8 cellular contexts compared by ENCODE assay signal in the genomic region with DNA sequence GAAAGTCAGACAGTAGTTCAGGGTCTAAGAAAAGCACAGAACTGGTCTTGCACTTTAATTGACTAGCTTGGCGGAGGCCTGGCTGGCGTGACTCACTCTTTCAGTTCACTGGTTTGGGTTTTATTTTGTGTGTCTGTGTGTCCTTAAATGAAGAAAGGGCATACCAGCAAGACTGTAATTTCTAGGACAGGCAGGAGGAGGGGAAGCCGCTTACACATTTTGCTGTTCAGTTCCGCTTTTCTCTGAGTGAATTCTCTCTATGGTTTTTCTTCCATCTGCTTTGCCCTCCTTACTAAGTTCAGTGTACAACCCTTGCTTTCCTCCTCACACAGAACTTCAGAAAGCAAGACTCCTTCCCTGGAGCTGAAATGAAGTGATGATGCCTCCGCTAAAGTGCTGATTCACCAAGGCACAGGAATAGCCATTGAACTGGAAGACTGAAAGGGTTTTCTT.
DNase-seq lines count a peak whose midpoint lies in the region; ATAC-seq and TF ChIP-seq lines count a peak whose summit lies in the region.

No MANE protein-coding gene starts in this region.

- peak; percentile 93 for DNase-seq in GM12865 (ENCODE audit: low read depth)
- DNase-seq in MM.1S = peak; percentile 24
- peak in 1 of 2 donors; percentile 86 for DNase-seq in fibroblast of lung (ENCODE audit: low read depth in 2 of 2)
- no peak for DNase-seq in stimulated activated effector memory CD8-positive, alpha-beta T cell treated with anti-CD3 and anti-CD28 coated beads, Interleukin-12 subunit alpha, Interleukin-12 subunit beta, amount 100 ng/mL, for 72 hours (ENCODE audit: low spot score in 2 of 2)
- no peak for DNase-seq in SW 1271 (lab: John Stamatoyannopoulos, UW)
- no peak for DNase-seq in ureter (ENCODE audit: low spot score)
- no peak for DNase-seq in NK-92 treated with Interleukin-12 subunit alpha and Interleukin-12 subunit beta, amount 100 ng/mL, for 24 hours (lab: John Stamatoyannopoulos, UW)

- H4K20me1 ChIP-seq in MM.1S (ENCODE audit: insufficient read depth, low read length) (peaks cover 7% of the 10 kb centered on the region; the same call in 1 of the 2 replicates), fibroblast of lung (ENCODE audit: control insufficient read depth, extremely low read depth, insufficient read depth, low read length) (no peaks in the 10 kb centered on the region)

- ATAC-seq in GM21723 (IDR thresholded peaks at IDR 0.05; ENCODE audit: unreplicated experiment) = peak; percentile 50
- ATAC-seq in stimulated activated effector memory CD8-positive, alpha-beta T cell treated with anti-CD3 and anti-CD28 coated beads, Interleukin-12 subunit alpha, Interleukin-12 subunit beta, amount 100 ng/mL, for 72 hours = peak; percentile 41

- TF ChIP-seq CTCF in GM12865 (IDR thresholded peaks at IDR 0.05; ENCODE audit: insufficient read depth, low read depth, low read length, missing control alignments) (no peak), MM.1S (IDR thresholded peaks at IDR 0.05; ENCODE audit: low read length) (no peak), fibroblast of lung (conservative IDR thresholded peaks at IDR 0.05 in 1 of 2, IDR thresholded peaks at IDR 0.05 in 1 of 2; ENCODE audit: low read depth in 1 of 2, low read length in 2 of 2) (no peak)

- H3K9me3 Mint-ChIP-seq in stimulated activated effector memory CD8-positive, alpha-beta T cell treated with anti-CD3 and anti-CD28 coated beads, Interleukin-12 subunit alpha, Interleukin-12 subunit beta, amount 100 ng/mL, for 72 hours = no peaks in the 10 kb centered on the region

- H3K27ac Mint-ChIP-seq in stimulated activated effector memory CD8-positive, alpha-beta T cell treated with anti-CD3 and anti-CD28 coated beads, Interleukin-12 subunit alpha, Interleukin-12 subunit beta, amount 100 ng/mL, for 72 hours = no peak overlapping the region

- peak overlapping the region; percentile 47 for H3K4me3 ChIP-seq in GM12865 (ENCODE audit: low read depth, low read length)
- H3K4me3 ChIP-seq in MM.1S (ENCODE audit: low read length) = no peak overlapping the region
- no peak overlapping the region for H3K4me3 ChIP-seq in fibroblast of lung (replicated peaks in 1 of 4; ENCODE audit: control extremely low read depth in 1 of 4, insufficient read depth in 1 of 4, low read depth in 3 of 4, low read length in 4 of 4)

- H3K4me3 Mint-ChIP-seq in stimulated activated effector memory CD8-positive, alpha-beta T cell treated with anti-CD3 and anti-CD28 coated beads, Interleukin-12 subunit alpha, Interleukin-12 subunit beta, amount 100 ng/mL, for 72 hours = no peak overlapping the region

- H2AFZ ChIP-seq in MM.1S (ENCODE audit: low read length) (no peak overlapping the region), fibroblast of lung (ENCODE audit: low read length) (no peak overlapping the region)

- no peaks in the 10 kb centered on the region for H3K36me3 Mint-ChIP-seq in stimulated activated effector memory CD8-positive, alpha-beta T cell treated with anti-CD3 and anti-CD28 coated beads, Interleukin-12 subunit alpha, Interleukin-12 subunit beta, amount 100 ng/mL, for 72 hours

- peak overlapping the region; percentile 79 for H3K27ac ChIP-seq in MM.1S (ENCODE audit: low read length)
- H3K27ac ChIP-seq in fibroblast of lung (ENCODE audit: insufficient read depth, low read length) = peak overlapping the region; percentile 49

- H3K4me1 ChIP-seq in MM.1S (ENCODE audit: low read length) (peaks cover 40% of the 10 kb centered on the region), fibroblast of lung (ENCODE audit: control insufficient read depth, extremely low read depth, insufficient read depth, low read length) (peaks cover 2% of the 10 kb centered on the region)

- H3K36me3 ChIP-seq in MM.1S (replicated peaks; ENCODE audit: insufficient read depth, low read length) = peaks cover 8% of the 10 kb centered on the region; the same call in 1 of the 2 replicates
- H3K36me3 ChIP-seq in fibroblast of lung (ENCODE audit: control insufficient read depth, insufficient read depth, low read length) = no peaks in the 10 kb centered on the region

- H3K9me2 ChIP-seq in MM.1S (replicated peaks; ENCODE audit: insufficient read depth, low read length) = no peaks in the 10 kb centered on the region

- H3K9me3 ChIP-seq in MM.1S (replicated peaks; ENCODE audit: insufficient read depth, low read length) = no peaks in the 10 kb centered on the region
- H3K9me3 ChIP-seq in fibroblast of lung (ENCODE audit: control insufficient read depth, insufficient read depth, low read depth, low read length) = no peaks in the 10 kb centered on the region

- H3K4me1 Mint-ChIP-seq in stimulated activated effector memory CD8-positive, alpha-beta T cell treated with anti-CD3 and anti-CD28 coated beads, Interleukin-12 subunit alpha, Interleukin-12 subunit beta, amount 100 ng/mL, for 72 hours = no peaks in the 10 kb centered on the region

- H3F3A ChIP-seq in MM.1S (ENCODE audit: insufficient read depth, low read length) = peaks cover 73% of the 10 kb centered on the region

- H3K27me3 ChIP-seq in MM.1S (replicated peaks; ENCODE audit: insufficient read depth, low read length) = no peaks in the 10 kb centered on the region
- H3K27me3 ChIP-seq in fibroblast of lung (ENCODE audit: control insufficient read depth, insufficient read depth, low read length) = no peaks in the 10 kb centered on the region

- H3K4me2 ChIP-seq in MM.1S (ENCODE audit: low read depth, low read length) (peak overlapping the region; percentile 72), fibroblast of lung (ENCODE audit: extremely low read depth, insufficient read depth, low read length) (peak overlapping the region; percentile 25)

- H3K9ac ChIP-seq in MM.1S (ENCODE audit: low read length) = peak overlapping the region; percentile 31; the same call in 1 of the 2 replicates
- H3K9ac ChIP-seq in fibroblast of lung (ENCODE audit: insufficient read depth, low read length) = no peak overlapping the region

- peaks cover 93% of the 10 kb centered on the region for H3K79me2 ChIP-seq in MM.1S (ENCODE audit: low read length)
- H3K79me2 ChIP-seq in fibroblast of lung (ENCODE audit: control insufficient read depth, insufficient read depth, low read length) = no peaks in the 10 kb centered on the region

Comparison
In these comparisons a context has a peak if more than half of its experiments do, and no peak if none do; other contexts are left out.
1. DNase-seq: peak in GM12865 (single experiment) and MM.1S (single experiment); none in stimulated activated effector memory CD8-positive, alpha-beta T cell treated with anti-CD3 and anti-CD28 coated beads, Interleukin-12 subunit alpha, Interleukin-12 subunit beta, amount 100 ng/mL, for 72 hours (0 of 2), SW 1271 (0 of 2), ureter (single experiment) and NK-92 treated with Interleukin-12 subunit alpha and Interleukin-12 subunit beta, amount 100 ng/mL, for 24 hours (single experiment).